Comparison of ENCODE assay signal across 17 cellular contexts in genomic region chr14:47948981-47949380, GRCh38.
"Had no signal": no experiment of that assay in that cellular context is flagged by ENCODE, and none has a peak within 500 bp of the region (broad histone marks: within the 10 kb centered on the region; RNA-seq: fewer than 3 reads in every experiment).

No MANE protein-coding gene starts in this region.

- H3K27ac ChIP-seq: body of pancreas, epithelial cell of prostate, hepatocyte, prostate gland, right lobe of liver, spleen had no signal

- H3K4me1 ChIP-seq: body of pancreas, prostate gland, right lobe of liver, spleen had no signal

- H3K36me3 ChIP-seq: prostate gland, right lobe of liver, spleen had no signal

- H3K4me2 ChIP-seq: hepatocyte had no signal

- DNase-seq: body of pancreas; cortex of kidney; effector memory CD4-positive, alpha-beta T cell; naive thymus-derived CD4-positive, alpha-beta T cell; right lobe of liver; spleen; stimulated activated CD4-positive, alpha-beta T cell treated with anti-CD3 and anti-CD28 coated beads, Interleukin-1b, Interleukin-23, amount 100 ng/mL, for 48 hours had no signal

- H3K9me3 Mint-ChIP-seq: stimulated activated memory B cell treated with anti-CD40 and anti-IgM and Interleukin-4, amounts not matched to agents 10 μg/mL and 1 μg/mL and 100 μg/mL, for 72 hours; type B pancreatic cell had no signal

- H3K27ac Mint-ChIP-seq: activated naive CD4-positive, alpha-beta T cell treated with anti-CD3 and anti-CD28 coated beads, Interleukin-2, amount 50 U/mL, for 24 hours; activated T-helper 2 cell treated with anti-CD3 and anti-CD28 coated beads, Interferon-gamma antibody, Interleukin-2, Interleukin-4, amounts not matched to agents 10 μg/mL and 5 μg/mL and 100 μg/mL, durations not matched to agents 14 hours and 24 hours and 36 hours; naive thymus-derived CD4-positive, alpha-beta T cell; stimulated activated memory B cell treated with anti-CD40 and anti-IgM and Interleukin-4, amounts not matched to agents 10 μg/mL and 1 μg/mL and 100 μg/mL, for 72 hours; type B pancreatic cell had no signal

- H2AFZ ChIP-seq: hepatocyte had no signal

- ATAC-seq: activated CD4-positive, CD25-positive, alpha-beta regulatory T cell treated with anti-CD3 and anti-CD28 coated beads, Interleukin-2, amount 50 U/mL, for 24 hours; body of pancreas; naive thymus-derived CD4-positive, alpha-beta T cell; right lobe of liver; stimulated activated memory B cell treated with anti-CD40 and anti-IgM and Interleukin-4, amounts not matched to agents 10 μg/mL and 1 μg/mL and 100 μg/mL, for 72 hours had no signal

- H3K4me3 Mint-ChIP-seq: activated naive CD4-positive, alpha-beta T cell treated with anti-CD3 and anti-CD28 coated beads, Interleukin-2, amount 50 U/mL, for 24 hours; central memory CD8-positive, alpha-beta T cell; naive thymus-derived CD4-positive, alpha-beta T cell; stimulated activated memory B cell treated with anti-CD40 and anti-IgM and Interleukin-4, amounts not matched to agents 10 μg/mL and 1 μg/mL and 100 μg/mL, for 72 hours; type B pancreatic cell had no signal

- H3K4me1 Mint-ChIP-seq: activated naive CD4-positive, alpha-beta T cell treated with anti-CD3 and anti-CD28 coated beads, Interleukin-2, amount 50 U/mL, for 24 hours; central memory CD8-positive, alpha-beta T cell; naive thymus-derived CD4-positive, alpha-beta T cell; stimulated activated memory B cell treated with anti-CD40 and anti-IgM and Interleukin-4, amounts not matched to agents 10 μg/mL and 1 μg/mL and 100 μg/mL, for 72 hours had no signal

- H3K9me3 ChIP-seq: body of pancreas, prostate gland, right lobe of liver had no signal

- H3K79me2 ChIP-seq: hepatocyte had no signal

- H3K36me3 Mint-ChIP-seq: activated naive CD4-positive, alpha-beta T cell treated with anti-CD3 and anti-CD28 coated beads, Interleukin-2, amount 50 U/mL, for 24 hours; naive thymus-derived CD4-positive, alpha-beta T cell; stimulated activated memory B cell treated with anti-CD40 and anti-IgM and Interleukin-4, amounts not matched to agents 10 μg/mL and 1 μg/mL and 100 μg/mL, for 72 hours; type B pancreatic cell had no signal

- H3K4me3 ChIP-seq: body of pancreas, hepatocyte, lung, prostate gland, right lobe of liver, spleen had no signal

- H3K27me3 ChIP-seq: body of pancreas, hepatocyte, right lobe of liver, spleen had no signal

- H3K27me3 Mint-ChIP-seq: activated naive CD4-positive, alpha-beta T cell treated with anti-CD3 and anti-CD28 coated beads, Interleukin-2, amount 50 U/mL, for 24 hours; central memory CD8-positive, alpha-beta T cell; naive thymus-derived CD4-positive, alpha-beta T cell; stimulated activated memory B cell treated with anti-CD40 and anti-IgM and Interleukin-4, amounts not matched to agents 10 μg/mL and 1 μg/mL and 100 μg/mL, for 72 hours; type B pancreatic cell had no signal
